Comparison of ENCODE assay signal across 12 cellular contexts in genomic region chr10:92074126-92074887, GRCh38.
DNase-seq lines count a peak whose midpoint lies in the region; ATAC-seq, FAIRE-seq and TF ChIP-seq lines count a peak whose summit lies in the region.
"Had no signal": no experiment of that assay in that cellular context is flagged by ENCODE, and none has a peak within 500 bp of the region (broad histone marks: within the 10 kb centered on the region; RNA-seq: fewer than 3 reads in every experiment).

No MANE protein-coding gene starts in this region.

- H2AFZ ChIP-seq in HCT116 (ENCODE audit: low read depth, low read length, poor library complexity, severe bottlenecking) = no peak overlapping the region

- no peaks in the 10 kb centered on the region for H4K20me1 ChIP-seq in HCT116 (ENCODE audit: insufficient read depth)

- peaks cover 0 to 8% of the 10 kb centered on the region in 2 experiments; a peak in 1 of 4 replicates for H3K4me1 ChIP-seq in HCT116 (ENCODE audit: control insufficient read depth in 1 of 2, insufficient read depth in 2 of 2, low read length in 2 of 2)

- H3K9me2 ChIP-seq in HCT116 (ENCODE audit: insufficient read depth) = no peaks in the 10 kb centered on the region

- no peak for TF ChIP-seq POLR2A in HCT116 (IDR thresholded peaks at IDR 0.05; ENCODE audit: borderline replicate concordance, extremely low read depth, insufficient read depth, insufficient read length)

- intact Hi-C loops in HCT116 (cut with micrococcal nuclease) = loop anchor here (2.0 kb wide), 1 partner anchor 360 kb away; no protein-coding TSS in a partner anchor

- RAD21 ChIA-PET in HCT116 (lab: Charles Lee; ENCODE audit: low non-redundant PET in 1 of 2, low total read pairs in 2 of 2, uncharacterized antibody in 2 of 2, unreplicated experiment in 2 of 2) = no interaction called here

- no peaks in the 10 kb centered on the region for H3K9me3 ChIP-seq in HCT116 (ENCODE audit: control insufficient read depth in 1 of 2, insufficient read depth in 1 of 2, low read depth in 1 of 2, low read length in 2 of 2)

- peak; percentile 32; the same call in 1 of the 2 replicates for TF ChIP-seq CTCF in 22Rv1 (IDR thresholded peaks at IDR 0.05)
- peak; percentile 28 to 59 (median 29); a peak in 4 of 6 replicates for TF ChIP-seq CTCF in HCT116 (IDR thresholded peaks at IDR 0.05 in 2 of 3, conservative IDR thresholded peaks at IDR 0.05 in 1 of 3; ENCODE audit: borderline replicate concordance in 1 of 3, insufficient read depth in 1 of 3, low read depth in 2 of 3, low read length in 2 of 3)
- peak; percentile 21 for TF ChIP-seq CTCF in fibroblast of villous mesenchyme (IDR thresholded peaks at IDR 0.05; ENCODE audit: insufficient read depth, low read depth, low read length)
- no peak for TF ChIP-seq CTCF in progenitor cell of endocrine pancreas (IDR thresholded peaks at IDR 0.05; ENCODE audit: unreplicated experiment)

- ATAC-seq in HCT116 = peak; percentile 85
- ATAC-seq in GM21528 (IDR thresholded peaks at IDR 0.05; ENCODE audit: low FRiP score, unreplicated experiment) = no peak
- ATAC-seq: CD8-positive, alpha-beta T cell had no signal

- DNase-seq in HCT116 (ENCODE audit: low read depth, low spot score) = peak; percentile 27
- DNase-seq in SK-MEL-5 (ENCODE audit: low read depth, low spot score) = peak; percentile 33
- DNase-seq in fibroblast of villous mesenchyme (ENCODE audit: low read depth) = no peak
- no peak for DNase-seq in C1 segment of cervical spinal cord (lab: John Stamatoyannopoulos, UW)
- no peak for DNase-seq in RCC 7860 (ENCODE audit: low spot score)
- DNase-seq in progenitor cell of endocrine pancreas (ENCODE audit: low spot score, unreplicated experiment) = no peak
- DNase-seq: aorta; CD8-positive, alpha-beta T cell; stimulated activated CD4-positive, alpha-beta T cell treated with anti-CD3 and anti-CD28 coated beads, Interleukin-2, amount 100 ng/mL, for 24 hours had no signal

- H3K9me3 Mint-ChIP-seq in progenitor cell of endocrine pancreas (ENCODE audit: low read depth) = no peaks in the 10 kb centered on the region
- H3K9me3 Mint-ChIP-seq: CD8-positive, alpha-beta T cell had no signal

- H3K4me3 ChIP-seq in HCT116 (replicated peaks in 1 of 2; ENCODE audit: low read depth in 1 of 2, low read length in 2 of 2) = no peak overlapping the region
- no peak overlapping the region for H3K4me3 ChIP-seq in fibroblast of villous mesenchyme (ENCODE audit: low read depth, low read length)
- H3K4me3 ChIP-seq: SK-N-MC had no signal

- CTCF ChIA-PET in HCT116 (lab: Charles Lee) = interaction anchor here (1.3 to 1.6 kb wide), 3 partner anchors 14 to 360 kb away, joined by 3 to 6 read pairs (median 4); no protein-coding TSS in a partner anchor

- peak; percentile 62 for TF ChIP-seq RAD21 in HCT116 (IDR thresholded peaks at IDR 0.05; ENCODE audit: low read depth)

- no peak overlapping the region for H3K27ac Mint-ChIP-seq in progenitor cell of endocrine pancreas
- H3K27ac Mint-ChIP-seq: CD8-positive, alpha-beta T cell had no signal

- no peaks in the 10 kb centered on the region for H3K36me3 ChIP-seq in HCT116 (ENCODE audit: control insufficient read depth in 1 of 2, insufficient read depth in 2 of 2, low read length in 2 of 2)

- BruUV-seq in HCT116 (replicated peaks; lab: Mats Ljungman, UMichigan) = no TSS peak

- no peak overlapping the region for H3K4me2 ChIP-seq in HCT116 (ENCODE audit: low read length)

- H3K4me1 Mint-ChIP-seq in progenitor cell of endocrine pancreas (ENCODE audit: low read depth) = peaks cover 5% of the 10 kb centered on the region

- in situ Hi-C loops in SK-MEL-5 (cut with HindIII; ENCODE audit: low pct_unique_long_range_greater_than_20kb, low sequenced_read_pairs) = no loop called here

- H3K27me3 Mint-ChIP-seq in progenitor cell of endocrine pancreas = no peaks in the 10 kb centered on the region

- H3K27ac ChIP-seq in 22Rv1 (no peak overlapping the region), HCT116 (ENCODE audit: low read depth, low read length) (no peak overlapping the region)
- H3K27ac ChIP-seq: SK-N-MC had no signal

- no peak overlapping the region for H3K9ac ChIP-seq in HCT116 (ENCODE audit: low read length)

- POLR2A ChIA-PET in HCT116 (lab: Charles Lee) = no interaction called here

- peaks cover 1% of the 10 kb centered on the region for H3K36me3 Mint-ChIP-seq in progenitor cell of endocrine pancreas (ENCODE audit: insufficient read depth)

- no peak overlapping the region for H3K4me3 Mint-ChIP-seq in progenitor cell of endocrine pancreas (ENCODE audit: low read depth)
- H3K4me3 Mint-ChIP-seq: CD8-positive, alpha-beta T cell had no signal

- H3K27me3 ChIP-seq in HCT116 (ENCODE audit: insufficient read depth, low read length) = no peaks in the 10 kb centered on the region

- H3K79me2 ChIP-seq in HCT116 (ENCODE audit: insufficient read depth, low read length) = no peaks in the 10 kb centered on the region

- FAIRE-seq in RCC 7860 (lab: Jason Lieb, UNC) = no peak

TF ChIP-seq in HCT116, 20 proteins besides CTCF, POLR2A, EP300 and RAD21:
- TF ChIP-seq CBX3 (IDR thresholded peaks at IDR 0.05; ENCODE audit: low read depth) (no peak), MAX (IDR thresholded peaks at IDR 0.05) (no peak), CEBPB (IDR thresholded peaks at IDR 0.05; ENCODE audit: low read depth) (no peak), JUND (IDR thresholded peaks at IDR 0.05) (no peak), FOSL1 (IDR thresholded peaks at IDR 0.05; ENCODE audit: low read depth) (no peak), EZH2 (IDR thresholded peaks at IDR 0.05) (no peak), SIN3A (IDR thresholded peaks at IDR 0.05; ENCODE audit: low read depth) (no peak)
TF ChIP-seq in HCT116: peak in this region for 0.

Comparison
In these comparisons a context has a peak if more than half of its experiments do, and no peak if none do; other contexts are left out.
1. DNase-seq: peak in HCT116 (single experiment) and SK-MEL-5 (single experiment); none in fibroblast of villous mesenchyme (single experiment), C1 segment of cervical spinal cord (0 of 14), RCC 7860 (single experiment) and progenitor cell of endocrine pancreas (single experiment).